ENCODE assay signal across 16 cellular contexts in genomic region chr10:91708174-91708861, GRCh38.
DNase-seq lines count a peak whose midpoint lies in the region; ATAC-seq and TF ChIP-seq lines count a peak whose summit lies in the region.
"Had no signal": no experiment of that assay in that cellular context is flagged by ENCODE, and none has a peak within 500 bp of the region (broad histone marks: within the 10 kb centered on the region; RNA-seq: fewer than 3 reads in every experiment).

No MANE protein-coding gene starts in this region.

- H3K4me2 ChIP-seq in GM23338 (no peak overlapping the region), osteoblast (ENCODE audit: insufficient read depth, low read length) (peak overlapping the region; percentile 52)
- H3K4me2 ChIP-seq: SK-N-SH had no signal

- H3K27ac Mint-ChIP-seq in GM23338 (no peak overlapping the region), progenitor cell of endocrine pancreas (no peak overlapping the region)
- H3K27ac Mint-ChIP-seq: CD8-positive, alpha-beta memory T cell had no signal

- peaks cover 1% of the 10 kb centered on the region for H3K27me3 Mint-ChIP-seq in GM23338 (ENCODE audit: insufficient read depth, low read depth, poor library complexity)
- H3K27me3 Mint-ChIP-seq in progenitor cell of endocrine pancreas: no peaks in the 10 kb centered on the region

- no peak for TF ChIP-seq CTCF in GM23338 (conservative IDR thresholded peaks at IDR 0.05; ENCODE audit: low read depth in 2 of 2)
- TF ChIP-seq CTCF in HEK293 (tag by site-specific recombination; IDR thresholded peaks at IDR 0.05): no peak
- TF ChIP-seq CTCF in choroid plexus epithelial cell (conservative IDR thresholded peaks at IDR 0.05; ENCODE audit: low read depth, low read length): no peak
- TF ChIP-seq CTCF in osteoblast (IDR thresholded peaks at IDR 0.05; ENCODE audit: extremely low read depth, low read depth, low read length): no peak
- no peak for TF ChIP-seq CTCF in progenitor cell of endocrine pancreas (IDR thresholded peaks at IDR 0.05; ENCODE audit: unreplicated experiment)

- H2AFZ ChIP-seq in GM23338: 0 out of 2 replicates have a peak overlapping the region, but pooled peaks have one; percentile 53
- H2AFZ ChIP-seq in osteoblast (ENCODE audit: low read length): no peak overlapping the region

- H3K36me3 ChIP-seq in GM23338 (ENCODE audit: insufficient read depth) (no peaks in the 10 kb centered on the region), HEK293 (ENCODE audit: control insufficient read depth in 2 of 2, insufficient read depth in 1 of 2, low read length in 2 of 2) (no peaks in the 10 kb centered on the region), osteoblast (ENCODE audit: insufficient read depth, low read length) (no peaks in the 10 kb centered on the region)

- peaks cover 4% of the 10 kb centered on the region; the same call in 2 of the 3 replicates for H3K4me1 Mint-ChIP-seq in GM23338
- peaks cover 11% of the 10 kb centered on the region for H3K4me1 Mint-ChIP-seq in progenitor cell of endocrine pancreas (ENCODE audit: low read depth)
- H3K4me1 Mint-ChIP-seq: CD8-positive, alpha-beta memory T cell had no signal

- ATAC-seq in GM23338 (no peak), HG03095 (IDR thresholded peaks at IDR 0.05; ENCODE audit: unreplicated experiment) (no peak)
- ATAC-seq: Panc1, Right ventricle myocardium inferior had no signal

- H4K20me1 ChIP-seq in GM23338 (replicated peaks; ENCODE audit: insufficient read depth): no peaks in the 10 kb centered on the region
- no peaks in the 10 kb centered on the region for H4K20me1 ChIP-seq in osteoblast (ENCODE audit: insufficient read depth, low read length)

- H3K4me3 ChIP-seq in GM23338: no peak overlapping the region
- H3K4me3 ChIP-seq in HEK293 (ENCODE audit: low read depth, low read length): no peak overlapping the region
- H3K4me3 ChIP-seq in choroid plexus epithelial cell (ENCODE audit: low read depth, low read length): no peak overlapping the region
- no peak overlapping the region for H3K4me3 ChIP-seq in osteoblast (ENCODE audit: insufficient read depth, low read length)

- no peaks in the 10 kb centered on the region for H3F3A ChIP-seq in GM23338 (replicated peaks; ENCODE audit: low read depth)

- H3K27me3 ChIP-seq in GM23338 (ENCODE audit: insufficient read depth) (no peaks in the 10 kb centered on the region), osteoblast (ENCODE audit: insufficient read depth, low read length) (peaks cover 7% of the 10 kb centered on the region)

- no peak for DNase-seq in GM23338 (ENCODE audit: low spot score)
- peak; percentile 44 for DNase-seq in choroid plexus epithelial cell (ENCODE audit: low read depth)
- peak; percentile 37 for DNase-seq in osteoblast (ENCODE audit: insufficient read length, low spot score, missing footprints)
- no peak for DNase-seq in SHP77 treated with DMSO at 0.1 percent for 48 hours (lab: John Stamatoyannopoulos, UW)
- DNase-seq in progenitor cell of endocrine pancreas (ENCODE audit: low spot score, unreplicated experiment): no peak
- DNase-seq: CD8-positive, alpha-beta memory T cell; H7; Karpas-422; NCI-H2029; NCI-H2227 treated with DMSO at 0.1 percent for 48 hours; SK-N-SH; T-helper 1 cell had no signal

- no peaks in the 10 kb centered on the region for H3K4me1 ChIP-seq in GM23338 (ENCODE audit: insufficient read depth)
- H3K4me1 ChIP-seq in HEK293 (ENCODE audit: control insufficient read depth, insufficient read depth, low read length): peaks cover 15% of the 10 kb centered on the region
- peaks cover 25% of the 10 kb centered on the region for H3K4me1 ChIP-seq in osteoblast (ENCODE audit: insufficient read depth, low read length)

- POLR2A ChIA-PET in HEK293 (lab: Yijun Ruan, JAX): no interaction called here

- CTCF ChIA-PET in HEK293 (lab: Yijun Ruan, JAX): interaction anchor here (0.6 to 3.0 kb wide), 2 partner anchors 14 to 297 kb away, joined by 4 to 17 read pairs; no protein-coding TSS in a partner anchor

- H3K9me3 Mint-ChIP-seq in GM23338 (no peaks in the 10 kb centered on the region), progenitor cell of endocrine pancreas (ENCODE audit: low read depth) (peaks cover 5% of the 10 kb centered on the region)
- H3K9me3 Mint-ChIP-seq: CD8-positive, alpha-beta memory T cell had no signal

- H3K4me3 Mint-ChIP-seq in GM23338: no peak overlapping the region
- no peak overlapping the region for H3K4me3 Mint-ChIP-seq in progenitor cell of endocrine pancreas (ENCODE audit: low read depth)
- H3K4me3 Mint-ChIP-seq: CD8-positive, alpha-beta memory T cell had no signal

- no peaks in the 10 kb centered on the region for H3K79me2 ChIP-seq in GM23338 (replicated peaks; ENCODE audit: insufficient read depth)
- no peaks in the 10 kb centered on the region for H3K79me2 ChIP-seq in osteoblast (ENCODE audit: insufficient read depth, low read length)

- no peaks in the 10 kb centered on the region for H3K9me3 ChIP-seq in HEK293 (ENCODE audit: control insufficient read depth, insufficient read depth, low read depth, low read length)
- H3K9me3 ChIP-seq in osteoblast (ENCODE audit: low read depth, low read length): no peaks in the 10 kb centered on the region
- H3K9me3 ChIP-seq: SK-N-SH had no signal

- H3K36me3 Mint-ChIP-seq in GM23338 (ENCODE audit: low read depth): no peaks in the 10 kb centered on the region
- H3K36me3 Mint-ChIP-seq in progenitor cell of endocrine pancreas (ENCODE audit: insufficient read depth): no peaks in the 10 kb centered on the region
- H3K36me3 Mint-ChIP-seq: CD8-positive, alpha-beta memory T cell had no signal

- H3K9me2 ChIP-seq in GM23338 (ENCODE audit: insufficient read depth): 0 out of 2 replicates have a peak, but pooled peaks cover 1% of the 10 kb centered on the region
- H3K9me2 ChIP-seq: SK-N-SH had no signal

- H3K27ac ChIP-seq in GM23338 (ENCODE audit: low read depth) (no peak overlapping the region), HEK293 (ENCODE audit: extremely low read depth, low read depth, low read length) (no peak overlapping the region; the same call in 1 of the 2 replicates), osteoblast (ENCODE audit: low read depth, low read length) (no peak overlapping the region)

TF ChIP-seq in GM23338, 12 proteins besides CTCF, POLR2A, EP300 and RAD21 (continues in another document):
- TF ChIP-seq ZNF114 (CRISPR knock-in tag; IDR thresholded peaks at IDR 0.05) (no peak), JUNB (IDR thresholded peaks at IDR 0.05; ENCODE audit: unreplicated experiment) (no peak), ETS1 (IDR thresholded peaks at IDR 0.05) (no peak)

TF ChIP-seq in HEK293, 187 proteins besides CTCF, POLR2A, EP300 and RAD21 (continues in another document):
- TF ChIP-seq KLF7 (tag by site-specific recombination; IDR thresholded peaks at IDR 0.05; ENCODE audit: borderline replicate concordance): no peak
- TF ChIP-seq ZNF280C (tag by site-specific recombination; IDR thresholded peaks at IDR 0.05): no peak
- TF ChIP-seq KLF8 (tag by site-specific recombination; IDR thresholded peaks at IDR 0.05): no peak
- TF ChIP-seq ZNF423 (tag by site-specific recombination; IDR thresholded peaks at IDR 0.05): no peak
- TF ChIP-seq ZNF449 (tag by site-specific recombination; IDR thresholded peaks at IDR 0.05): peak; percentile 60; the same call in 1 of the 2 replicates
- no peak for TF ChIP-seq ZBTB6 (tag by site-specific recombination; IDR thresholded peaks at IDR 0.05)
- no peak for TF ChIP-seq ZNF747 (tag by site-specific recombination; IDR thresholded peaks at IDR 0.05)
- peak; percentile 97 for TF ChIP-seq OSR2 (tag by site-specific recombination; IDR thresholded peaks at IDR 0.05)
- peak; percentile 63 for TF ChIP-seq ZFHX2 (tag by site-specific recombination; conservative IDR thresholded peaks at IDR 0.05)
- peak; percentile 56; the same call in 1 of the 2 replicates for TF ChIP-seq WT1 (tag by site-specific recombination; IDR thresholded peaks at IDR 0.05)
- TF ChIP-seq ZNF202 (tag by site-specific recombination; IDR thresholded peaks at IDR 0.05; ENCODE audit: borderline replicate concordance): no peak
- peak; percentile 77; the same call in 1 of the 2 replicates for TF ChIP-seq TRIM28 (IDR thresholded peaks at IDR 0.05; ENCODE audit: borderline replicate concordance, low read length)
- TF ChIP-seq ZNF146 (tag by site-specific recombination; IDR thresholded peaks at IDR 0.05): no peak

Comparison
In these comparisons a context has a peak if more than half of its experiments do, and no peak if none do; other contexts are left out.
1. DNase-seq: peak in choroid plexus epithelial cell (single experiment) and osteoblast (single experiment); none in GM23338 (single experiment), SHP77 treated with DMSO at 0.1 percent for 48 hours (single experiment) and progenitor cell of endocrine pancreas (single experiment).